1 cellular context compared by ENCODE assay signal in the genomic region with DNA sequence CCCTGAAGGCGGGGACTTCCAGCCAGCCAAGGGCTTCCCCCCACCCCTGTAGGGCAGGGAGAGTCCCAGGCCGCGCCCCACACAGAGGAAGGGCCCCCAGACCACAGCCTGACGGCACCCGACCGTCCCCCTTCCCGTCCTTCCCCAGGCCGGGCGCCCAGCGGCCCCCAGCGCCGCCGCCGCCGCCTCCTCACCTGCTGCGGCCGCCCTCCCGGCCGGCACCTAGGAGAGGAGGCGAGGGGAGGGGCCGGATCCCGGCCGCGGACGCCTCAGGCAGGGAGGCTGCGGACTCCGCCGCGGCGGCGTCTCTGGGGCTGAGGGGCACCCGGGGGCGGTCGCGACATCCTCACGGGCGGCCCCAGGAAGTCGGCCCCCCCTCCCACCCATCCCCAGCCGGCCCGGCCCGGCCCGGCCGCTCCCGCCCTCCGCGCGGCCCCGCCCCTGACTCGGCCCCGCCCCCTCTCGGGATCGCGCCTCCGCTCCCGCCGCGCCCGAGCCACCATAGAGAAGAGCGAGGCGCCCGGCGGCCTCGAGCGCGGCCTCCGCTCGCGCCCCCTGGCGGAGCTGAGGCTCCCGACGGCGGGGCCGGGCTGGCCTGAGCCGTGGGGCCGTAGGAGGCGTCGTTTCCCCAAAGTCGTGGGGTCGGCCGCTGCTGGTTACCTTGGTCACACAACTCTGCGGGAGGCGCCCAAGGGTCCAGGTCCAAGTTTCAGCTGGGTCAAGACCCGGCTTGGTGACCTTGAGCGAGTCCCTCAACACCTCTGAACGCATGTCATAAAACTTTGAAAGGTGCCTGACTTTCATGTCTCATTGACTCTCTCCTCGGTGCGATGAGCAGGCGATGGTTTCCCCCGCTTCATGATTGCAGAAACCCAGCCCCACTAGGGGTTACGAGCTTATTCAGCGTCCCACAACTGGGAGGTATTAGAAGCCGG.
TF ChIP-seq lines count a peak whose summit lies in the region.

No MANE protein-coding gene starts in this region.

TF ChIP-seq in HepG2, 621 proteins besides CTCF, POLR2A, EP300 and RAD21 (continued from another document and continues in another):
- TF ChIP-seq DZIP1 (CRISPR knock-in tag; IDR thresholded peaks at IDR 0.05) (0 out of 2 replicates have a peak, but pooled peaks have one; percentile 21), ZNF34 (CRISPR knock-in tag; IDR thresholded peaks at IDR 0.05; ENCODE audit: borderline replicate concordance) (no peak), TOE1 (CRISPR knock-in tag; IDR thresholded peaks at IDR 0.05) (no peak), HNRNPUL1 (IDR thresholded peaks at IDR 0.05; ENCODE audit: low read depth, low read length) (no peak), ZNF24 (IDR thresholded peaks at IDR 0.05) (no peak), NONO (IDR thresholded peaks at IDR 0.05) (no peak), NONO (CRISPR knock-in tag; conservative IDR thresholded peaks at IDR 0.05) (peak; percentile 56), LBX2 (CRISPR knock-in tag; IDR thresholded peaks at IDR 0.05; ENCODE audit: borderline replicate concordance) (no peak), ATF7-NPFF (CRISPR knock-in tag; IDR thresholded peaks at IDR 0.05; ENCODE audit: low read depth) (no peak; the same call in 1 of the 2 replicates), TRIM24 (CRISPR knock-in tag; IDR thresholded peaks at IDR 0.05) (no peak), MIXL1 (CRISPR knock-in tag; IDR thresholded peaks at IDR 0.05) (no peak), MEIS2 (CRISPR knock-in tag; IDR thresholded peaks at IDR 0.05) (peak; percentile 25; the same call in 1 of the 2 replicates), REL (CRISPR knock-in tag; conservative IDR thresholded peaks at IDR 0.05) (no peak), NAIF1 (CRISPR knock-in tag; IDR thresholded peaks at IDR 0.05; ENCODE audit: borderline replicate concordance) (no peak), ZMYM2 (CRISPR knock-in tag; IDR thresholded peaks at IDR 0.05) (no peak), THYN1 (CRISPR knock-in tag; IDR thresholded peaks at IDR 0.05; ENCODE audit: borderline replicate concordance, low read depth) (no peak), HNRNPH1 (optimal IDR thresholded peaks at IDR 0.05; ENCODE audit: low read depth, low read length) (no peak), ZNF329 (CRISPR knock-in tag; IDR thresholded peaks at IDR 0.05; ENCODE audit: low read depth) (no peak), MYNN (CRISPR knock-in tag; IDR thresholded peaks at IDR 0.05; ENCODE audit: low read depth) (no peak), IRF9 (CRISPR knock-in tag; IDR thresholded peaks at IDR 0.05; ENCODE audit: borderline replicate concordance) (no peak), MYC (CRISPR knock-in tag; IDR thresholded peaks at IDR 0.05; ENCODE audit: borderline replicate concordance) (peak; percentile 32; the same call in 1 of the 2 replicates), AGO1 (IDR thresholded peaks at IDR 0.05; ENCODE audit: low read depth, low read length, poor library complexity, severe bottlenecking) (no peak), ZSCAN21 (CRISPR knock-in tag; IDR thresholded peaks at IDR 0.05; ENCODE audit: borderline replicate concordance) (peak; percentile 68; the same call in 1 of the 2 replicates), MTERF4 (CRISPR knock-in tag; IDR thresholded peaks at IDR 0.05) (0 out of 2 replicates have a peak, but pooled peaks have one; percentile 47), SAP130 (CRISPR knock-in tag; IDR thresholded peaks at IDR 0.05; ENCODE audit: low read depth) (peak; percentile 32), TIGD3 (CRISPR knock-in tag; IDR thresholded peaks at IDR 0.05; ENCODE audit: borderline replicate concordance) (no peak), ZNF83 (CRISPR knock-in tag; IDR thresholded peaks at IDR 0.05; ENCODE audit: borderline replicate concordance) (no peak), PAWR (CRISPR knock-in tag; IDR thresholded peaks at IDR 0.05; ENCODE audit: borderline replicate concordance) (no peak), SP1 (IDR thresholded peaks at IDR 0.05) (no peak), SP1 (CRISPR knock-in tag; IDR thresholded peaks at IDR 0.05) (peak; percentile 64), JARID2 (CRISPR knock-in tag; IDR thresholded peaks at IDR 0.05; ENCODE audit: insufficient replicate concordance) (no peak), ESRRA (CRISPR knock-in tag; IDR thresholded peaks at IDR 0.05; ENCODE audit: low read depth) (no peak), ZNF280B (CRISPR knock-in tag; IDR thresholded peaks at IDR 0.05; ENCODE audit: borderline replicate concordance) (no peak), ZBTB3 (CRISPR knock-in tag; IDR thresholded peaks at IDR 0.05; ENCODE audit: borderline replicate concordance, low read depth) (no peak), ZFP36 (IDR thresholded peaks at IDR 0.05; ENCODE audit: borderline replicate concordance, low read depth, low read length, partially characterized antibody) (no peak), ZBTB43 (CRISPR knock-in tag; conservative IDR thresholded peaks at IDR 0.05) (0 out of 2 replicates have a peak, but pooled peaks have one; percentile 34), KDM3A (CRISPR knock-in tag; IDR thresholded peaks at IDR 0.05; ENCODE audit: low read depth) (no peak)
- TF ChIP-seq, protein P1, sequence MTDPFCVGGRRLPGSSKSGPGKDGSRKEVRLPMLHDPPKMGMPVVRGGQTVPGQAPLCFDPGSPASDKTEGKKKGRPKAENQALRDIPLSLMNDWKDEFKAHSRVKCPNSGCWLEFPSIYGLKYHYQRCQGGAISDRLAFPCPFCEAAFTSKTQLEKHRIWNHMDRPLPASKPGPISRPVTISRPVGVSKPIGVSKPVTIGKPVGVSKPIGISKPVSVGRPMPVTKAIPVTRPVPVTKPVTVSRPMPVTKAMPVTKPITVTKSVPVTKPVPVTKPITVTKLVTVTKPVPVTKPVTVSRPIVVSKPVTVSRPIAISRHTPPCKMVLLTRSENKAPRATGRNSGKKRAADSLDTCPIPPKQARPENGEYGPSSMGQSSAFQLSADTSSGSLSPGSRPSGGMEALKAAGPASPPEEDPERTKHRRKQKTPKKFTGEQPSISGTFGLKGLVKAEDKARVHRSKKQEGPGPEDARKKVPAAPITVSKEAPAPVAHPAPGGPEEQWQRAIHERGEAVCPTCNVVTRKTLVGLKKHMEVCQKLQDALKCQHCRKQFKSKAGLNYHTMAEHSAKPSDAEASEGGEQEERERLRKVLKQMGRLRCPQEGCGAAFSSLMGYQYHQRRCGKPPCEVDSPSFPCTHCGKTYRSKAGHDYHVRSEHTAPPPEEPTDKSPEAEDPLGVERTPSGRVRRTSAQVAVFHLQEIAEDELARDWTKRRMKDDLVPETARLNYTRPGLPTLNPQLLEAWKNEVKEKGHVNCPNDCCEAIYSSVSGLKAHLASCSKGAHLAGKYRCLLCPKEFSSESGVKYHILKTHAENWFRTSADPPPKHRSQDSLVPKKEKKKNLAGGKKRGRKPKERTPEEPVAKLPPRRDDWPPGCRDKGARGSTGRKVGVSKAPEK (CRISPR knock-in tag; IDR thresholded peaks at IDR 0.05; ENCODE audit: borderline replicate concordance): no peak
- TF ChIP-seq, protein P2, sequence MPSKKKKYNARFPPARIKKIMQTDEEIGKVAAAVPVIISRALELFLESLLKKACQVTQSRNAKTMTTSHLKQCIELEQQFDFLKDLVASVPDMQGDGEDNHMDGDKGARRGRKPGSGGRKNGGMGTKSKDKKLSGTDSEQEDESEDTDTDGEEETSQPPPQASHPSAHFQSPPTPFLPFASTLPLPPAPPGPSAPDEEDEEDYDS (CRISPR knock-in tag; IDR thresholded peaks at IDR 0.05): no peak
- TF ChIP-seq, protein P3, sequence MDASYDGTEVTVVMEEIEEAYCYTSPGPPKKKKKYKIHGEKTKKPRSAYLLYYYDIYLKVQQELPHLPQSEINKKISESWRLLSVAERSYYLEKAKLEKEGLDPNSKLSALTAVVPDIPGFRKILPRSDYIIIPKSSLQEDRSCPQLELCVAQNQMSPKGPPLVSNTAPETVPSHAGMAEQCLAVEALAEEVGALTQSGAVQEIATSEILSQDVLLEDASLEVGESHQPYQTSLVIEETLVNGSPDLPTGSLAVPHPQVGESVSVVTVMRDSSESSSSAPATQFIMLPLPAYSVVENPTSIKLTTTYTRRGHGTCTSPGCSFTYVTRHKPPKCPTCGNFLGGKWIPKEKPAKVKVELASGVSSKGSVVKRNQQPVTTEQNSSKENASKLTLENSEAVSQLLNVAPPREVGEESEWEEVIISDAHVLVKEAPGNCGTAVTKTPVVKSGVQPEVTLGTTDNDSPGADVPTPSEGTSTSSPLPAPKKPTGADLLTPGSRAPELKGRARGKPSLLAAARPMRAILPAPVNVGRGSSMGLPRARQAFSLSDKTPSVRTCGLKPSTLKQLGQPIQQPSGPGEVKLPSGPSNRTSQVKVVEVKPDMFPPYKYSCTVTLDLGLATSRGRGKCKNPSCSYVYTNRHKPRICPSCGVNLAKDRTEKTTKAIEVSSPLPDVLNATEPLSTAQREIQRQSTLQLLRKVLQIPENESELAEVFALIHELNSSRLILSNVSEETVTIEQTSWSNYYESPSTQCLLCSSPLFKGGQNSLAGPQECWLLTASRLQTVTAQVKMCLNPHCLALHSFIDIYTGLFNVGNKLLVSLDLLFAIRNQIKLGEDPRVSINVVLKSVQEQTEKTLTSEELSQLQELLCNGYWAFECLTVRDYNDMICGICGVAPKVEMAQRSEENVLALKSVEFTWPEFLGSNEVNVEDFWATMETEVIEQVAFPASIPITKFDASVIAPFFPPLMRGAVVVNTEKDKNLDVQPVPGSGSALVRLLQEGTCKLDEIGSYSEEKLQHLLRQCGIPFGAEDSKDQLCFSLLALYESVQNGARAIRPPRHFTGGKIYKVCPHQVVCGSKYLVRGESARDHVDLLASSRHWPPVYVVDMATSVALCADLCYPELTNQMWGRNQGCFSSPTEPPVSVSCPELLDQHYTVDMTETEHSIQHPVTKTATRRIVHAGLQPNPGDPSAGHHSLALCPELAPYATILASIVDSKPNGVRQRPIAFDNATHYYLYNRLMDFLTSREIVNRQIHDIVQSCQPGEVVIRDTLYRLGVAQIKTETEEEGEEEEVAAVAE (CRISPR knock-in tag; IDR thresholded peaks at IDR 0.05; ENCODE audit: borderline replicate concordance): no peak
